8 cellular contexts compared by ENCODE assay signal in genomic region chr21:45596704-45597318, GRCh38. TPM values are rescaled to one million over a fixed set of nuclear protein-coding genes. Genes with fewer than 3 reads are reported as not detected.
DNase-seq lines count a peak whose midpoint lies in the region; ATAC-seq and TF ChIP-seq lines count a peak whose summit lies in the region.

No MANE protein-coding gene starts in this region.

- peak; percentile 11 for DNase-seq in DMS153 (lab: John Stamatoyannopoulos, UW)
- peak in 62 of 76 experiments; percentile 18 to 82 (median 62) for DNase-seq in HUDEP-2 (lab: John Stamatoyannopoulos, UW; ENCODE audit: unreplicated experiment in 76 of 76)
- peak; percentile 88 for DNase-seq in activated naive CD4-positive, alpha-beta T cell treated with anti-CD3 and anti-CD28 coated beads, Interleukin-2, amount 50 U/mL, for 16 hours
- DNase-seq in heart right ventricle, result peak; percentile 64 to 73
- DNase-seq in retinal pigment epithelial cell (ENCODE audit: low read depth), result no peak

- H3K4me1 ChIP-seq in heart right ventricle, result peaks cover 0 to 6% (median 0%) of the 10 kb centered on the region in 9 donors

- peak; percentile 94 for ATAC-seq in SK-N-SH treated with all-trans-retinoic acid at 6 μM for 48 hours
- ATAC-seq in heart right ventricle, result peak; percentile 68 to 85 (median 78)
- no peak for ATAC-seq in GM18505 (IDR thresholded peaks at IDR 0.05; ENCODE audit: unreplicated experiment)
- ATAC-seq in GM19035 (IDR thresholded peaks at IDR 0.05; ENCODE audit: unreplicated experiment), result no peak

- WGBS in heart right ventricle, 2 donors, result 29 to 34% methylated on average over 16 of the region's 16 CpGs

- peaks cover 0 to 2% (median 0%) of the 10 kb centered on the region in 11 donors for H3K9me3 ChIP-seq in heart right ventricle

- intact Hi-C loops in heart right ventricle (cut with DNase I), result loop anchor here in 5 of 10 donors (1.0 to 10.0 kb wide), 7 partner anchors 40 to 302 kb away; no protein-coding TSS in a partner anchor

- no peak overlapping the region for H3K27ac ChIP-seq in heart right ventricle

- H3K4me3 ChIP-seq in heart right ventricle, result no peak overlapping the region
- no peak overlapping the region for H3K4me3 ChIP-seq in retinal pigment epithelial cell (ENCODE audit: low read length)

- TF ChIP-seq CTCF in heart right ventricle (IDR thresholded peaks at IDR 0.05), result peak; percentile 52 to 90 (median 79)
- TF ChIP-seq CTCF in retinal pigment epithelial cell (conservative IDR thresholded peaks at IDR 0.05; ENCODE audit: low read depth, low read length), result peak; percentile 96

- TF ChIP-seq POLR2A in GM18505 (IDR thresholded peaks at IDR 0.05; ENCODE audit: borderline replicate concordance, extremely low read depth, insufficient read depth, insufficient read length), result no peak

- no peaks in the 10 kb centered on the region for H3K36me3 ChIP-seq in heart right ventricle

- H3K27me3 ChIP-seq in heart right ventricle, result peaks cover 0 to 43% (median 18%) of the 10 kb centered on the region in 7 donors

TF ChIP-seq in SK-N-SH treated with all-trans-retinoic acid at 6 μM for 48 hours, 23 proteins besides CTCF, POLR2A, EP300 and RAD21:
- TF ChIP-seq ARNTL (CRISPR knock-in tag; IDR thresholded peaks at IDR 0.05; ENCODE audit: borderline replicate concordance, low read depth) (no peak), CSRNP3 (CRISPR knock-in tag; IDR thresholded peaks at IDR 0.05) (no peak), CREB5 (CRISPR knock-in tag; IDR thresholded peaks at IDR 0.05; ENCODE audit: low read depth) (no peak), GLIS3 (CRISPR knock-in tag; IDR thresholded peaks at IDR 0.05) (no peak), RARB (CRISPR knock-in tag; IDR thresholded peaks at IDR 0.05) (no peak), CSDC2 (CRISPR knock-in tag; IDR thresholded peaks at IDR 0.05) (no peak), ZC3H10 (CRISPR knock-in tag; IDR thresholded peaks at IDR 0.05) (no peak), ZFP3 (CRISPR knock-in tag; IDR thresholded peaks at IDR 0.05) (no peak), PPARA (CRISPR knock-in tag; IDR thresholded peaks at IDR 0.05; ENCODE audit: borderline replicate concordance) (no peak)
- TF ChIP-seq, protein P1, sequence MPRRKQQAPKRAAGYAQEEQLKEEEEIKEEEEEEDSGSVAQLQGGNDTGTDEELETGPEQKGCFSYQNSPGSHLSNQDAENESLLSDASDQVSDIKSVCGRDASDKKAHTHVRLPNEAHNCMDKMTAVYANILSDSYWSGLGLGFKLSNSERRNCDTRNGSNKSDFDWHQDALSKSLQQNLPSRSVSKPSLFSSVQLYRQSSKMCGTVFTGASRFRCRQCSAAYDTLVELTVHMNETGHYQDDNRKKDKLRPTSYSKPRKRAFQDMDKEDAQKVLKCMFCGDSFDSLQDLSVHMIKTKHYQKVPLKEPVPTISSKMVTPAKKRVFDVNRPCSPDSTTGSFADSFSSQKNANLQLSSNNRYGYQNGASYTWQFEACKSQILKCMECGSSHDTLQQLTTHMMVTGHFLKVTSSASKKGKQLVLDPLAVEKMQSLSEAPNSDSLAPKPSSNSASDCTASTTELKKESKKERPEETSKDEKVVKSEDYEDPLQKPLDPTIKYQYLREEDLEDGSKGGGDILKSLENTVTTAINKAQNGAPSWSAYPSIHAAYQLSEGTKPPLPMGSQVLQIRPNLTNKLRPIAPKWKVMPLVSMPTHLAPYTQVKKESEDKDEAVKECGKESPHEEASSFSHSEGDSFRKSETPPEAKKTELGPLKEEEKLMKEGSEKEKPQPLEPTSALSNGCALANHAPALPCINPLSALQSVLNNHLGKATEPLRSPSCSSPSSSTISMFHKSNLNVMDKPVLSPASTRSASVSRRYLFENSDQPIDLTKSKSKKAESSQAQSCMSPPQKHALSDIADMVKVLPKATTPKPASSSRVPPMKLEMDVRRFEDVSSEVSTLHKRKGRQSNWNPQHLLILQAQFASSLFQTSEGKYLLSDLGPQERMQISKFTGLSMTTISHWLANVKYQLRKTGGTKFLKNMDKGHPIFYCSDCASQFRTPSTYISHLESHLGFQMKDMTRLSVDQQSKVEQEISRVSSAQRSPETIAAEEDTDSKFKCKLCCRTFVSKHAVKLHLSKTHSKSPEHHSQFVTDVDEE (CRISPR knock-in tag; IDR thresholded peaks at IDR 0.05), result no peak

RNA-seq across cellular contexts. Expression of gene PCBP3, which starts 46.7 kb away (rescaled TPM):
- total RNA-seq in heart right ventricle, result 10 to 100 TPM in 1 of 10 donors, 1 to 10 TPM in 5, under 1 TPM in 4; 0.25 to 11.3 (median 1.6) TPM
- polyA plus RNA-seq in heart right ventricle, result 1 to 10 TPM in 1 of 2 donors, under 1 TPM in 1; 0.51 to 1.3 TPM

RNA-seq across cellular contexts. Expression of gene SLC19A1, which starts 54.6 kb away (rescaled TPM):
- total RNA-seq in heart right ventricle, result 1 to 10 TPM; 1.5 to 8.5 (median 3.5) TPM
- polyA plus RNA-seq in heart right ventricle, result 1 to 10 TPM; 3.8 to 7.2 TPM

Comparison
In these comparisons a context has a peak if more than half of its experiments do, and no peak if none do; other contexts are left out.
1. ATAC-seq: peak in SK-N-SH treated with all-trans-retinoic acid at 6 μM for 48 hours (single experiment) and heart right ventricle (8 of 8); none in GM18505 (single experiment) and GM19035 (single experiment).